8 cellular contexts compared by ENCODE assay signal in the genomic region with DNA sequence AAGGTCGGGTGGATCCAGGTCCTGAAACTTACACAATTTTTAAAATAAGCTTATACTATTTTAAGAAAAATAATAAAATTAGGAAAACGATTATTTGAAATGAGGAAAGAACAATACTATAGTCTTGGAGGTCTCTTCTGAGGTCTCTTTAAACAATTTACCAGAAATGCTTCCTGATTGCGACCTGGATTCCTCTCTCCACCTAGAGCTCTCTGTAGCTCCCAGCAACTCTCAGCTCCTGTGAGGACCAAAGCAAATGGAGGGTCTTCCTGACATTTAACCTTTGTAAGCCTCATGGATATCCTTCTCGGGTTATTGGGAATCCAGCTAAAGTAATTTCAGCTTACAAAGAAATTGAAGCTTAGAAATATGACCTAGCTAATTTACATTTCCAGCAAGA. TPM values are rescaled to one million over a fixed set of nuclear protein-coding genes. Genes with fewer than 3 reads are reported as not detected.
DNase-seq lines count a peak whose midpoint lies in the region; ATAC-seq and TF ChIP-seq lines count a peak whose summit lies in the region.

No MANE protein-coding gene starts in this region.

- POLR2A ChIA-PET in AG04449 (lab: Yijun Ruan, JAX), result no interaction called here

- peak overlapping the region; percentile 52; the same call in 1 of the 2 replicates for H3K9ac ChIP-seq in KMS-11
- H3K9ac ChIP-seq in colonic mucosa (ENCODE audit: low read depth in 2 of 2, low read length in 2 of 2), result peak overlapping the region in 1 of 2 donors; percentile 84

- H3K27ac Mint-ChIP-seq in naive B cell, result peak overlapping the region in 2 of 6 donors; percentile 33 to 56

- H3K36me3 Mint-ChIP-seq in naive B cell, result peaks cover 9 to 16% of the 10 kb centered on the region in 2 donors

- peak overlapping the region; percentile 94; the same call in 1 of the 2 replicates for H2AFZ ChIP-seq in KMS-11 (ENCODE audit: low read depth)

- H3K36me3 ChIP-seq in KMS-11 (ENCODE audit: insufficient read depth) (no peaks in the 10 kb centered on the region), colonic mucosa (no peaks in the 10 kb centered on the region)

- DNase-seq in AG04449 (ENCODE audit: low read depth, low spot score) (no peak), colonic mucosa (no peak), naive B cell (no peak), GDM1 (lab: John Stamatoyannopoulos, UW) (no peak), NCI-H446 treated with DMSO at 0.1 percent for 48 hours (lab: John Stamatoyannopoulos, UW) (no peak), AG20443 (ENCODE audit: low spot score) (no peak)

- H3K27me3 ChIP-seq in KMS-11 (ENCODE audit: insufficient read depth, low read depth), result no peaks in the 10 kb centered on the region
- no peaks in the 10 kb centered on the region for H3K27me3 ChIP-seq in colonic mucosa

- H3K27me3 Mint-ChIP-seq in naive B cell, result peaks cover 7 to 14% (median 8%) of the 10 kb centered on the region in 3 donors

- no peaks in the 10 kb centered on the region for H4K20me1 ChIP-seq in KMS-11 (ENCODE audit: insufficient read depth)

- H3K4me3 ChIP-seq in AG04449 (ENCODE audit: low read depth, low read length) (peak overlapping the region; percentile 79), KMS-11 (IDR thresholded peaks at IDR 0.05; ENCODE audit: insufficient read depth, low read depth, low read length) (no peak overlapping the region), colonic mucosa (peak overlapping the region; percentile 88)

- H3K4me2 ChIP-seq in KMS-11, result peak overlapping the region; percentile 80

- peak overlapping the region; percentile 67 to 97 (median 96) for H3K4me3 Mint-ChIP-seq in naive B cell

- peaks cover 8% of the 10 kb centered on the region for H3K4me1 ChIP-seq in KMS-11 (ENCODE audit: low read depth, poor library complexity, severe bottlenecking)
- no peaks in the 10 kb centered on the region for H3K4me1 ChIP-seq in colonic mucosa

- no peaks in the 10 kb centered on the region for H3K79me2 ChIP-seq in KMS-11 (ENCODE audit: insufficient read depth, low read depth)

- H3K27ac ChIP-seq in KMS-11, result no peak overlapping the region
- H3K27ac ChIP-seq in colonic mucosa, result peak overlapping the region; percentile 58

- CTCF ChIA-PET in AG04449 (lab: Yijun Ruan, JAX), result interaction anchor here (0.6 to 2.7 kb wide), 2 partner anchors 15 to 210 kb away, joined by 4 to 9 read pairs; no protein-coding TSS in a partner anchor

- H3K9me3 Mint-ChIP-seq in naive B cell, result peaks cover 7 to 23% (median 15%) of the 10 kb centered on the region in 7 donors

- H3K9me3 ChIP-seq in colonic mucosa, result no peaks in the 10 kb centered on the region

- TF ChIP-seq CTCF in AG04449 (IDR thresholded peaks at IDR 0.05; ENCODE audit: insufficient read depth, low read length, missing control alignments) (no peak), KMS-11 (conservative IDR thresholded peaks at IDR 0.05; ENCODE audit: low read depth, low read length) (no peak), colonic mucosa (IDR thresholded peaks at IDR 0.05) (no peak)

- intact Hi-C loops in colonic mucosa (cut with DNase I), result no loop called here

- no peak for ATAC-seq in naive B cell (ENCODE audit: low read depth in 2 of 2)
- ATAC-seq in HG03196 (IDR thresholded peaks at IDR 0.05; ENCODE audit: unreplicated experiment), result no peak

- peaks cover 6 to 11% (median 11%) of the 10 kb centered on the region in 3 donors for H3K4me1 Mint-ChIP-seq in naive B cell

RNA-seq across cellular contexts. Expression of gene BTBD8, which starts 0.9 kb away (rescaled TPM):
- 1 to 10 TPM; 3.1 to 4.1 TPM for total RNA-seq in colonic mucosa
- polyA plus RNA-seq in naive B cell (ENCODE audit: low read depth in 6 of 6), result under 1 TPM in 5 of 6 donors, not detected in 1; 0.25 to 0.79 (median 0.50) TPM

RNA-seq across cellular contexts. Expression of gene SETSIP, which starts 5.8 kb away (rescaled TPM):
- not detected for total RNA-seq in colonic mucosa
- polyA plus RNA-seq in naive B cell (ENCODE audit: low read depth in 6 of 6), result not detected

RNA-seq across cellular contexts. Expression of gene EPHX4, which starts 51.2 kb away (rescaled TPM):
- under 1 TPM; 0.17 to 0.40 TPM for total RNA-seq in colonic mucosa
- not detected for polyA plus RNA-seq in naive B cell (ENCODE audit: low read depth in 6 of 6)
